ENCODE assay signal across 34 cellular contexts in the genomic region with DNA sequence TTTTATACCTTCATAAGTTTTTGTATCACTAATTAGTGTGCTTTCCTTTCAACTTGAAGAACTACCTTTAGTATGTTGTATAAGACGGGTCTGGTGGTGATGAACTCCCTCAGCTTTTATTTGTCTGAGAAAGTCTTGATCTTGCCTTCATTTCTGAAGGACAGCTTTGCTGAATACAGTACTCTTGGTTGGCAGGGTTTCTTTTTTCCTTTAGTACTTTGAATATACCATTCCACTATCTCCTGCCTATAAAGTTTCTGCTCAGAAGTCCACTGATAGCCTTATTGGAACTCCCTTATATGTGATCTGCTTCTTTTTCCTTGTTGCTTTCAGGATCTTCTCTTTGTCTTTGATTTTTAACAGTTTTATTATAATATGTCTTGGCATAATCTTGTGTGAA.
"Had no signal": no experiment of that assay in that cellular context is flagged by ENCODE, and none has a peak within 500 bp of the region (broad histone marks: within the 10 kb centered on the region; RNA-seq: fewer than 3 reads in every experiment).

No MANE protein-coding gene starts in this region.

- DNase-seq: Karpas-422, Kasumi-1, MG63, MM.1S, MV-4-11, NCI-H1048, NCI-H1092, NCI-H1092 treated with DMSO at 0.1 percent for 48 hours, NCI-H1105, NCI-H1105 treated with DMSO at 0.1 percent for 48 hours, NCI-H1417, NCI-H1417 treated with DMSO at 0.1 percent for 48 hours, NCI-H1436, NCI-H1436 treated with DMSO at 0.1 percent for 48 hours, NCI-H146, NCI-H1694, NCI-H187, NCI-H187 treated with DMSO at 0.1 percent for 48 hours, NCI-H1930, NCI-H2029, NCI-H2029 treated with DMSO at 0.1 percent for 48 hours, NCI-H2081, NCI-H2081 treated with DMSO at 0.1 percent for 48 hours, NCI-H2107, NCI-H2171, NCI-H2171 treated with DMSO at 0.1 percent for 48 hours, NCI-H2227 treated with DMSO at 0.1 percent for 48 hours, NCI-H226, NCI-H345, NCI-H446, NCI-H446 treated with DMSO at 0.1 percent for 48 hours, NCI-H510A, NCI-H510A treated with DMSO at 0.1 percent for 48 hours, NCI-H524 had no signal

- H3K9me3 ChIP-seq: MG63 had no signal

- H3K4me3 ChIP-seq: MG63 had no signal

- H3K36me3 ChIP-seq: MG63 had no signal
